8 cellular contexts compared by ENCODE assay signal in genomic region chr4:39528056-39528465, GRCh38. TPM values are rescaled to one million over a fixed set of nuclear protein-coding genes. Genes with fewer than 3 reads are reported as not detected.
A peak's percentile ranks its signal among the peaks of the same experiment; 100 is the strongest.
DNase-seq lines count a peak whose midpoint lies in the region; ATAC-seq, FAIRE-seq and TF ChIP-seq lines count a peak whose summit lies in the region.

No MANE protein-coding gene starts in this region.

- H3K36me3 ChIP-seq in KMS-11 (ENCODE audit: insufficient read depth) (no peaks in the 10 kb centered on the region), astrocyte (ENCODE audit: insufficient read depth, low read length) (no peaks in the 10 kb centered on the region), iPS-18a (ENCODE audit: control insufficient read depth, low read depth, low read length) (peaks cover 11% of the 10 kb centered on the region)

- H3K27me3 ChIP-seq in KMS-11 (ENCODE audit: insufficient read depth, low read depth) (no peaks in the 10 kb centered on the region), astrocyte (ENCODE audit: insufficient read depth, low read length) (no peaks in the 10 kb centered on the region), iPS-18a (ENCODE audit: control insufficient read depth, insufficient read depth, low read length) (no peaks in the 10 kb centered on the region)

- H3K4me3 ChIP-seq in KMS-11 (IDR thresholded peaks at IDR 0.05; ENCODE audit: insufficient read depth, low read depth, low read length) (peak overlapping the region; percentile 25), astrocyte (ENCODE audit: insufficient read depth, low read depth, low read length) (peak overlapping the region; percentile 87), iPS-18a (ENCODE audit: low read length) (peak overlapping the region; percentile 90)

- H3K9me3 Mint-ChIP-seq in astrocyte (ENCODE audit: unreplicated experiment) = peaks cover 27% of the 10 kb centered on the region
- H3K9me3 Mint-ChIP-seq in stimulated activated effector memory CD8-positive, alpha-beta T cell treated with anti-CD3 and anti-CD28 coated beads, Interleukin-12 subunit alpha, Interleukin-12 subunit beta, amount 100 ng/mL, for 72 hours = peaks cover 11% of the 10 kb centered on the region

- H4K20me1 ChIP-seq in KMS-11 (ENCODE audit: insufficient read depth) (no peaks in the 10 kb centered on the region), astrocyte (ENCODE audit: insufficient read depth, low read length) (peaks cover 24% of the 10 kb centered on the region)

- DNase-seq in astrocyte (ENCODE audit: low read depth) (peak; percentile 72), T-helper 9 cell (no peak)
- no peak for DNase-seq in stimulated activated effector memory CD8-positive, alpha-beta T cell treated with anti-CD3 and anti-CD28 coated beads, Interleukin-12 subunit alpha, Interleukin-12 subunit beta, amount 100 ng/mL, for 72 hours (ENCODE audit: low spot score in 2 of 2)
- no peak for DNase-seq in stimulated activated CD4-positive, alpha-beta T cell treated with anti-CD3 and anti-CD28 coated beads, Interleukin-4, amount 100 ng/mL, for 24 hours

- H3K4me3 Mint-ChIP-seq in astrocyte (ENCODE audit: unreplicated experiment) = peak overlapping the region; percentile 100
- H3K4me3 Mint-ChIP-seq in stimulated activated effector memory CD8-positive, alpha-beta T cell treated with anti-CD3 and anti-CD28 coated beads, Interleukin-12 subunit alpha, Interleukin-12 subunit beta, amount 100 ng/mL, for 72 hours = peak overlapping the region; percentile 94

- H3K9me3 ChIP-seq in astrocyte (ENCODE audit: insufficient read depth, low read depth, low read length) (peaks cover 3% of the 10 kb centered on the region), iPS-18a (ENCODE audit: control insufficient read depth, low read depth, low read length) (peaks cover 10% of the 10 kb centered on the region)

- TF ChIP-seq CTCF in C4-2B (conservative IDR thresholded peaks at IDR 0.05) (no peak), KMS-11 (conservative IDR thresholded peaks at IDR 0.05; ENCODE audit: low read depth, low read length) (no peak), astrocyte (IDR thresholded peaks at IDR 0.05; ENCODE audit: insufficient read depth, low read depth, low read length) (no peak)

- no peak for ATAC-seq in stimulated activated effector memory CD8-positive, alpha-beta T cell treated with anti-CD3 and anti-CD28 coated beads, Interleukin-12 subunit alpha, Interleukin-12 subunit beta, amount 100 ng/mL, for 72 hours
- ATAC-seq in HG03135 (IDR thresholded peaks at IDR 0.05; ENCODE audit: unreplicated experiment) = no peak

- peak overlapping the region; percentile 83 for H3K27ac Mint-ChIP-seq in astrocyte (ENCODE audit: unreplicated experiment)
- peak overlapping the region; percentile 96 for H3K27ac Mint-ChIP-seq in stimulated activated effector memory CD8-positive, alpha-beta T cell treated with anti-CD3 and anti-CD28 coated beads, Interleukin-12 subunit alpha, Interleukin-12 subunit beta, amount 100 ng/mL, for 72 hours

- peak overlapping the region; percentile 83 for H2AFZ ChIP-seq in KMS-11 (ENCODE audit: low read depth)
- H2AFZ ChIP-seq in astrocyte (ENCODE audit: low read depth, low read length) = peak overlapping the region; percentile 82

- peak overlapping the region; percentile 85 for H3K27ac ChIP-seq in C4-2B
- H3K27ac ChIP-seq in KMS-11 = peak overlapping the region; percentile 18; the same call in 1 of the 2 replicates
- peak overlapping the region; percentile 97 for H3K27ac ChIP-seq in astrocyte (ENCODE audit: low read depth, low read length)
- no peak overlapping the region for H3K27ac ChIP-seq in iPS-18a (ENCODE audit: low read length)

- H3K9ac ChIP-seq in KMS-11 (peak overlapping the region; percentile 74), astrocyte (ENCODE audit: low read length) (peak overlapping the region; percentile 97), iPS-18a (ENCODE audit: low read length) (peak overlapping the region; percentile 83)

- no peak for FAIRE-seq in astrocyte (lab: Jason Lieb, UNC)

- peaks cover 4% of the 10 kb centered on the region for H3K4me1 ChIP-seq in KMS-11 (ENCODE audit: low read depth, poor library complexity, severe bottlenecking)
- H3K4me1 ChIP-seq in astrocyte (ENCODE audit: insufficient read depth, low read length) = peaks cover 13% of the 10 kb centered on the region
- peaks cover 4% of the 10 kb centered on the region for H3K4me1 ChIP-seq in iPS-18a (ENCODE audit: control insufficient read depth, low read depth, low read length)

- H3K4me1 Mint-ChIP-seq in astrocyte (ENCODE audit: low read depth, unreplicated experiment) = peaks cover 10% of the 10 kb centered on the region
- peaks cover 19% of the 10 kb centered on the region for H3K4me1 Mint-ChIP-seq in stimulated activated effector memory CD8-positive, alpha-beta T cell treated with anti-CD3 and anti-CD28 coated beads, Interleukin-12 subunit alpha, Interleukin-12 subunit beta, amount 100 ng/mL, for 72 hours

- H3K79me2 ChIP-seq in KMS-11 (ENCODE audit: insufficient read depth, low read depth) = 0 out of 2 replicates have a peak, but pooled peaks cover 5% of the 10 kb centered on the region
- peaks cover 60% of the 10 kb centered on the region for H3K79me2 ChIP-seq in astrocyte (ENCODE audit: insufficient read depth, low read length)

- H3K4me2 ChIP-seq in KMS-11 (peak overlapping the region; percentile 38; the same call in 1 of the 2 replicates), astrocyte (ENCODE audit: low read length) (peak overlapping the region; percentile 90)

- peaks cover 29% of the 10 kb centered on the region for H3K36me3 Mint-ChIP-seq in astrocyte (ENCODE audit: low read depth, unreplicated experiment)
- H3K36me3 Mint-ChIP-seq in stimulated activated effector memory CD8-positive, alpha-beta T cell treated with anti-CD3 and anti-CD28 coated beads, Interleukin-12 subunit alpha, Interleukin-12 subunit beta, amount 100 ng/mL, for 72 hours = no peaks in the 10 kb centered on the region

- H3K27me3 Mint-ChIP-seq in astrocyte (ENCODE audit: low read depth, unreplicated experiment) = no peaks in the 10 kb centered on the region

RNA-seq across cellular contexts. Expression of gene UGDH, which starts 0.8 kb away (rescaled TPM):
- 111 and 114 TPM in 2 replicates for total RNA-seq in astrocyte

Comparison
In these comparisons a context has a peak if more than half of its experiments do, and no peak if none do; other contexts are left out.
1. H3K4me3 ChIP-seq: peak in every context shown above with its lines; median percentile 90 in iPS-18a; 87 in astrocyte; 25 in KMS-11.